In genomic region chr2:16140771-16141640, GRCh38 we compare ENCODE assay signal across 12 cellular contexts.
"Had no signal": no experiment of that assay in that cellular context is flagged by ENCODE, and none has a peak within 500 bp of the region (broad histone marks: within the 10 kb centered on the region; RNA-seq: fewer than 3 reads in every experiment).

No MANE protein-coding gene starts in this region.

- H3K4me3 ChIP-seq: body of pancreas, left lung, ovary, tibial artery had no signal

- H3K9me3 ChIP-seq: body of pancreas, left lung, ovary, tibial artery had no signal

- ATAC-seq: activated CD4-positive, alpha-beta T cell treated with anti-CD3 and anti-CD28 coated beads for 36 hours; esophagus mucosa; left lung had no signal

- H3K4me1 ChIP-seq: left lung, tibial artery had no signal

- H3K36me3 ChIP-seq: left lung, ovary, tibial artery had no signal

- DNase-seq: activated CD4-positive, alpha-beta T cell treated with anti-CD3 and anti-CD28 coated beads for 36 hours; activated naive CD4-positive, alpha-beta T cell treated with anti-CD3 and anti-CD28 coated beads, Interleukin-2, amount 10 ng/mL, durations not matched to agents 7 days and 5 days; body of pancreas; cerebellar nuclear complex; dermis blood vessel endothelial cell; left lung; mesenchymal stem cell; ovary; stimulated activated CD4-positive, alpha-beta T cell treated with anti-CD3 and anti-CD28 coated beads, Interleukin-4, amount 100 ng/mL, for 24 hours; T-helper 9 cell; tibial artery had no signal

- H3K27me3 ChIP-seq: body of pancreas, left lung, ovary, tibial artery had no signal
